ENCODE assay signal across 19 cellular contexts in genomic region chr10:49001861-49002675, GRCh38.
DNase-seq lines count a peak whose midpoint lies in the region; ATAC-seq and TF ChIP-seq lines count a peak whose summit lies in the region.
"Had no signal": no experiment of that assay in that cellular context is flagged by ENCODE, and none has a peak within 500 bp of the region (broad histone marks: within the 10 kb centered on the region; RNA-seq: fewer than 3 reads in every experiment).

No MANE protein-coding gene starts in this region.

- H3K9me3 ChIP-seq in neuronal stem cell (replicated peaks in 1 of 2; ENCODE audit: control insufficient read depth in 2 of 2, insufficient read depth in 1 of 2, low read depth in 1 of 2, low read length in 2 of 2): no peaks in the 10 kb centered on the region

- H3K36me3 ChIP-seq in H7 (replicated peaks; ENCODE audit: control insufficient read depth, insufficient read depth, low read length) (no peaks in the 10 kb centered on the region), neuronal stem cell (replicated peaks in 1 of 2; ENCODE audit: control insufficient read depth in 2 of 2, insufficient read depth in 2 of 2, low read length in 2 of 2) (no peaks in the 10 kb centered on the region)

- peaks cover 2 to 4% of the 10 kb centered on the region in 2 donors for H3K4me1 ChIP-seq in neuronal stem cell (ENCODE audit: control insufficient read depth in 2 of 2, insufficient read depth in 1 of 2, low read depth in 1 of 2, low read length in 2 of 2)

- H3K4ac ChIP-seq in neuronal stem cell (ENCODE audit: low read length): no peak overlapping the region

- H2AK5ac ChIP-seq in neuronal stem cell (ENCODE audit: low read depth, low read length): no peak overlapping the region

- DNase-seq in H7 (peak; percentile 56), NCI-H146 (lab: John Stamatoyannopoulos, UW) (peak; percentile 84), Right ventricle myocardium superior (peak; percentile 79), neuronal stem cell (ENCODE audit: low spot score) (no peak), foreskin fibroblast (no peak)
- DNase-seq: activated CD4-positive, alpha-beta T cell treated with anti-CD3 and anti-CD28 coated beads, Interleukin-2, amount 50 U/mL, for 4 hours; activated effector memory CD4-positive, alpha-beta T cell treated with Interleukin-2 at 50 U/mL for 16 hours; activated naive CD8-positive, alpha-beta T cell treated with anti-CD3 and anti-CD28 coated beads, Interleukin-2, amount 50 U/mL, for 24 hours; immature natural killer cell; NCI-H2171; NCI-H774; nucleus accumbens; PC-9; T-helper 17 cell had no signal

- H2BK15ac ChIP-seq in neuronal stem cell (ENCODE audit: low read length): no peak overlapping the region

- no peak overlapping the region for H3K14ac ChIP-seq in neuronal stem cell (ENCODE audit: low read length)

- no peak overlapping the region for H3K27ac ChIP-seq in neuronal stem cell (replicated peaks; ENCODE audit: low read length)
- H3K27ac ChIP-seq: C4-2B, PC-9 had no signal

- H3K4me2 ChIP-seq in neuronal stem cell (ENCODE audit: insufficient read depth, low read length, poor library complexity, severe bottlenecking): no peak overlapping the region
- H3K4me2 ChIP-seq: PC-9 had no signal

- H2AFZ ChIP-seq in neuronal stem cell (ENCODE audit: low read length): peak overlapping the region; percentile 33
- H2AFZ ChIP-seq: PC-9 had no signal

- H3K27me3 ChIP-seq in H7 (ENCODE audit: control insufficient read depth, insufficient read depth, low read length): no peaks in the 10 kb centered on the region
- no peaks in the 10 kb centered on the region for H3K27me3 ChIP-seq in neuronal stem cell (ENCODE audit: control insufficient read depth in 3 of 3, insufficient read depth in 3 of 3, low read depth in 1 of 3, low read length in 3 of 3)

- peak overlapping the region; percentile 2 for H3K18ac ChIP-seq in neuronal stem cell (ENCODE audit: low read length)

- intact Hi-C loops in Right ventricle myocardium superior (cut with DNase I): loop anchor here (10.0 kb wide), 1 partner anchor 113 kb away; the partner anchor contains the start of gene VSTM4

- no peak overlapping the region for H4K8ac ChIP-seq in neuronal stem cell (ENCODE audit: low read depth, low read length)

- H2BK120ac ChIP-seq in neuronal stem cell (ENCODE audit: low read depth, low read length): no peak overlapping the region

- H3K79me1 ChIP-seq in neuronal stem cell (ENCODE audit: low read depth, low read length): no peaks in the 10 kb centered on the region

- no peak overlapping the region for H4K91ac ChIP-seq in neuronal stem cell (ENCODE audit: low read depth, low read length, poor library complexity)

- WGBS in neuronal stem cell (ENCODE audit: extremely low coverage in 2 of 2, insufficient read length in 2 of 2, insufficient replicate concordance in 1 of 2), 2 donors: no CpG with 5 or more reads among the region's 17 CpGs

- no peak overlapping the region for H2BK12ac ChIP-seq in neuronal stem cell (ENCODE audit: low read length)

- no peak overlapping the region for H2BK5ac ChIP-seq in neuronal stem cell (ENCODE audit: low read length)

- no peak for TF ChIP-seq CTCF in foreskin fibroblast (IDR thresholded peaks at IDR 0.05; ENCODE audit: low read depth, low read length)

- no peak overlapping the region for H3K9ac ChIP-seq in neuronal stem cell (ENCODE audit: low read depth, low read length, poor library complexity)

- H3K4me3 ChIP-seq in H7 (ENCODE audit: insufficient read depth, low read depth, low read length): no peak overlapping the region
- no peak overlapping the region for H3K4me3 ChIP-seq in neuronal stem cell (ENCODE audit: low read length in 2 of 2)
- H3K4me3 ChIP-seq in foreskin fibroblast (ENCODE audit: low read depth in 1 of 2, low read length in 2 of 2): no peak overlapping the region
- H3K4me3 ChIP-seq: lung, PC-9 had no signal

- H3K23ac ChIP-seq in neuronal stem cell (ENCODE audit: low read depth, low read length, poor library complexity): peak overlapping the region; percentile 40

- ATAC-seq in Right ventricle myocardium superior (ENCODE audit: poor library complexity): peak; percentile 86
- ATAC-seq in GM18517 (IDR thresholded peaks at IDR 0.05; ENCODE audit: unreplicated experiment): no peak
- no peak for ATAC-seq in HG02885 (IDR thresholded peaks at IDR 0.05; ENCODE audit: poor library complexity, unreplicated experiment)
- ATAC-seq in GM21447 (IDR thresholded peaks at IDR 0.05; ENCODE audit: unreplicated experiment): no peak
- ATAC-seq: activated naive CD8-positive, alpha-beta T cell treated with anti-CD3 and anti-CD28 coated beads, Interleukin-2, amount 50 U/mL, for 24 hours; T-helper 17 cell had no signal

Comparison
In these comparisons a context has a peak if more than half of its experiments do, and no peak if none do; other contexts are left out.
1. DNase-seq: peak in H7 (single experiment), NCI-H146 (single experiment) and Right ventricle myocardium superior (single experiment); none in neuronal stem cell (single experiment) and foreskin fibroblast (0 of 2).